ENCODE assay signal across 22 cellular contexts in the genomic region with DNA sequence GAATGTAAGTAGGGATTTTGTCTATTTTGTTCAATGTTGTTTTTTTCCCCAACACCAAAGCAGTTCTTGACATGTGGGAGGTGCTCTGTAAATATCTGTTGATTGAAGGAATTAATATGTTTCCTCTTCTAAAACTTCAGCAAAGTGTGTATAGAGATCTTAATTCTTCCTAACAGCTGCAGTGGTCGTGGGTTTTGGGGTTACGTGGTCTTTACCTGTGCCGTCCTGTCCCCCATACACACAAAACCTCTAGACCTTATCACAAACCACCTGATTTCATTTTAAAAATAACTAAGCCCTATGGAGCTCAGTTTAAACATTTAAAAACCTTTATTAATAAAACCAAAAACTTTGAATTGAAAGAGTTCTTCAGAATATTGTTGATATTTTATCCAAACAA.
"Had no signal": no experiment of that assay in that cellular context is flagged by ENCODE, and none has a peak within 500 bp of the region (broad histone marks: within the 10 kb centered on the region; RNA-seq: fewer than 3 reads in every experiment).

No MANE protein-coding gene starts in this region.

- H3K4me3 ChIP-seq: coronary artery, dorsolateral prefrontal cortex, esophagus muscularis mucosa, gastroesophageal sphincter, heart left ventricle, hepatocyte, left lung, lower lobe of right lung, mucosa of descending colon had no signal

- ATAC-seq: foreskin keratinocyte, gastroesophageal sphincter, heart left ventricle, left lung, left ventricle myocardium superior, lower lobe of right lung, mucosa of descending colon had no signal

- H3K36me3 Mint-ChIP-seq: mesothelial cell of epicardium had no signal

- H3K27me3 Mint-ChIP-seq: naive B cell had no signal

- H3K27me3 ChIP-seq: dorsolateral prefrontal cortex, esophagus muscularis mucosa, foreskin keratinocyte, gastroesophageal sphincter, heart left ventricle, hepatocyte, left lung had no signal

- DNase-seq: dermis blood vessel endothelial cell; dorsolateral prefrontal cortex; effector CD4-positive, alpha-beta T cell; effector memory CD4-positive, alpha-beta T cell; foreskin keratinocyte; heart left ventricle; hypothalamus; immature natural killer cell; islet precursor cell; kidney; kidney glomerular epithelial cell; left lung; left ventricle myocardium superior; lower lobe of right lung; mesenchymal stem cell; mucosa of descending colon; naive B cell had no signal

- H3K36me3 ChIP-seq: esophagus muscularis mucosa, gastroesophageal sphincter, heart left ventricle, left lung, lower lobe of right lung had no signal

- H3K4me3 Mint-ChIP-seq: immature natural killer cell, mesothelial cell of epicardium, naive B cell had no signal

- H3K9me3 ChIP-seq: esophagus muscularis mucosa, gastroesophageal sphincter, heart left ventricle, left lung, lower lobe of right lung, mucosa of descending colon had no signal

- H2AFZ ChIP-seq: hepatocyte had no signal

- H3K9me3 Mint-ChIP-seq: immature natural killer cell, mesothelial cell of epicardium had no signal

- H3K27ac ChIP-seq: coronary artery, dorsolateral prefrontal cortex, esophagus muscularis mucosa, foreskin keratinocyte, gastroesophageal sphincter, heart left ventricle, hepatocyte, left lung, lower lobe of right lung had no signal

- H3K4me2 ChIP-seq: hepatocyte had no signal

- H3K27ac Mint-ChIP-seq: immature natural killer cell, mesothelial cell of epicardium had no signal

- H3K79me2 ChIP-seq: hepatocyte had no signal

- H3K4me1 ChIP-seq: esophagus muscularis mucosa, foreskin keratinocyte, gastroesophageal sphincter, heart left ventricle, left lung, lower lobe of right lung had no signal
